In genomic region chr2:205683179-205683978, GRCh38 we compare ENCODE assay signal across 8 cellular contexts. TPM values are rescaled to one million over a fixed set of nuclear protein-coding genes. Genes with fewer than 3 reads are reported as not detected.
A peak's percentile ranks its signal among the peaks of the same experiment; 100 is the strongest.
DNase-seq lines count a peak whose midpoint lies in the region; ATAC-seq and TF ChIP-seq lines count a peak whose summit lies in the region.

No MANE protein-coding gene starts in this region.

- no peak overlapping the region for H2AFZ ChIP-seq in MM.1S (ENCODE audit: low read length)

- H3K4me3 ChIP-seq in MM.1S (ENCODE audit: low read length) (peak overlapping the region; percentile 66; the same call in 1 of the 2 replicates), duodenal mucosa (ENCODE audit: low read depth in 1 of 2, low read length in 2 of 2) (peak overlapping the region; percentile 67 to 73)

- ATAC-seq in GM18907 (IDR thresholded peaks at IDR 0.05; ENCODE audit: unreplicated experiment) (no peak), HG02571 (IDR thresholded peaks at IDR 0.05; ENCODE audit: unreplicated experiment) (no peak)

- H3K36me3 ChIP-seq in MM.1S (replicated peaks; ENCODE audit: insufficient read depth, low read length): no peaks in the 10 kb centered on the region
- no peaks in the 10 kb centered on the region for H3K36me3 ChIP-seq in duodenal mucosa (ENCODE audit: control insufficient read depth in 1 of 2, insufficient read depth in 2 of 2, low read length in 2 of 2)

- H3K4me1 ChIP-seq in MM.1S (ENCODE audit: low read length) (peaks cover 4% of the 10 kb centered on the region; the same call in 1 of the 2 replicates), duodenal mucosa (ENCODE audit: control insufficient read depth in 1 of 2, insufficient read depth in 2 of 2, low read length in 2 of 2) (peaks cover 32 to 39% of the 10 kb centered on the region in 2 donors)

- H3K4me1 Mint-ChIP-seq in CD14-positive monocyte: peaks cover 43% of the 10 kb centered on the region
- H3K4me1 Mint-ChIP-seq in nephron: peaks cover 66% of the 10 kb centered on the region

- H3K4me3 Mint-ChIP-seq in CD14-positive monocyte (peak overlapping the region; percentile 85 to 94), nephron (peak overlapping the region; percentile 92 to 98 (median 93))

- peaks cover 22% of the 10 kb centered on the region for H3K27me3 ChIP-seq in MM.1S (replicated peaks; ENCODE audit: insufficient read depth, low read length)
- peaks cover 47 to 63% of the 10 kb centered on the region in 2 donors for H3K27me3 ChIP-seq in duodenal mucosa (ENCODE audit: control insufficient read depth in 1 of 2, insufficient read depth in 2 of 2, low read length in 2 of 2)

- no peak for DNase-seq in CD14-positive monocyte (ENCODE audit: low spot score)
- no peak for DNase-seq in MM.1S
- DNase-seq in NCI-H1092 treated with DMSO at 0.1 percent for 48 hours (lab: John Stamatoyannopoulos, UW): no peak
- no peak for DNase-seq in UCSD-AML1 (lab: John Stamatoyannopoulos, UW; ENCODE audit: unreplicated experiment)

- H3K27ac Mint-ChIP-seq in CD14-positive monocyte (peak overlapping the region in 1 of 7 donors; percentile 72), nephron (peak overlapping the region; percentile 79 to 92 (median 89))

- no peak overlapping the region for H3K9ac ChIP-seq in MM.1S (ENCODE audit: low read length)
- H3K9ac ChIP-seq in duodenal mucosa (ENCODE audit: low read depth in 1 of 2, low read length in 2 of 2): peak overlapping the region; percentile 38 to 41

- no peaks in the 10 kb centered on the region for H3K79me2 ChIP-seq in MM.1S (ENCODE audit: low read length)

- intact Hi-C loops in CD14-positive monocyte (cut with micrococcal nuclease): loop anchor here (10.0 kb wide), 1 partner anchor 51 kb away; no protein-coding TSS in a partner anchor

- no peak for TF ChIP-seq CTCF in CD14-positive monocyte (IDR thresholded peaks at IDR 0.05)
- TF ChIP-seq CTCF in MM.1S (IDR thresholded peaks at IDR 0.05; ENCODE audit: low read length): no peak
- TF ChIP-seq CTCF in nephron (IDR thresholded peaks at IDR 0.05; ENCODE audit: unreplicated experiment in 3 of 3): no peak

- H3K4me2 ChIP-seq in MM.1S (ENCODE audit: low read depth, low read length): peak overlapping the region; percentile 94

- H3K9me3 Mint-ChIP-seq in CD14-positive monocyte (peaks cover 0 to 19% (median 6%) of the 10 kb centered on the region in 7 donors), nephron (no peaks in the 10 kb centered on the region)

- H4K20me1 ChIP-seq in MM.1S (ENCODE audit: insufficient read depth, low read length): no peaks in the 10 kb centered on the region

- H3F3A ChIP-seq in MM.1S (ENCODE audit: insufficient read depth, low read length): no peaks in the 10 kb centered on the region

- H3K9me3 ChIP-seq in MM.1S (replicated peaks; ENCODE audit: insufficient read depth, low read length): no peaks in the 10 kb centered on the region
- no peaks in the 10 kb centered on the region for H3K9me3 ChIP-seq in duodenal mucosa (ENCODE audit: control insufficient read depth in 1 of 2, low read length in 2 of 2)

- H3K27ac ChIP-seq in MM.1S (ENCODE audit: low read length) (no peak overlapping the region), duodenal mucosa (ENCODE audit: low read depth, low read length) (peak overlapping the region; percentile 26)

- H3K36me3 Mint-ChIP-seq in CD14-positive monocyte: peaks cover 3 to 8% of the 10 kb centered on the region in 2 donors
- H3K36me3 Mint-ChIP-seq in nephron (ENCODE audit: low read depth): no peaks in the 10 kb centered on the region

- H3K27me3 Mint-ChIP-seq in CD14-positive monocyte (ENCODE audit: low read depth in 3 of 3) (peaks cover 75 to 85% (median 80%) of the 10 kb centered on the region in 3 donors), nephron (ENCODE audit: low read depth) (peaks cover 28% of the 10 kb centered on the region)

- no peaks in the 10 kb centered on the region for H3K9me2 ChIP-seq in MM.1S (replicated peaks; ENCODE audit: insufficient read depth, low read length)

RNA-seq across cellular contexts. Expression of gene NRP2, which starts 1.1 kb away (rescaled TPM):
- polyA plus RNA-seq in CD14-positive monocyte: 1 to 10 TPM in 1 of 2 donors, under 1 TPM in 1; 0.97 to 1.6 TPM
